ENCODE assay signal across 8 cellular contexts in genomic region chr1:99685516-99686180, GRCh38. TPM values are rescaled to one million over a fixed set of nuclear protein-coding genes. Genes with fewer than 3 reads are reported as not detected.
A peak's percentile ranks its signal among the peaks of the same experiment; 100 is the strongest.
DNase-seq lines count a peak whose midpoint lies in the region; ATAC-seq and TF ChIP-seq lines count a peak whose summit lies in the region.

No MANE protein-coding gene starts in this region.

- peaks cover 9% of the 10 kb centered on the region; the same call in 1 of the 2 replicates for H3F3A ChIP-seq in PC-9 (ENCODE audit: insufficient read depth, low read depth)

- no peaks in the 10 kb centered on the region for H3K79me2 ChIP-seq in PC-9 (ENCODE audit: low read depth)

- ATAC-seq in GM21723 (IDR thresholded peaks at IDR 0.05; ENCODE audit: unreplicated experiment): peak; percentile 90

- H3K27me3 ChIP-seq in PC-9 (ENCODE audit: insufficient read depth, low read depth) (no peaks in the 10 kb centered on the region), adrenal gland (no peaks in the 10 kb centered on the region), right atrium auricular region (no peaks in the 10 kb centered on the region), sigmoid colon (no peaks in the 10 kb centered on the region)

- TF ChIP-seq CTCF in GM10248 (IDR thresholded peaks at IDR 0.05; ENCODE audit: control extremely low read depth, extremely low read depth, low read depth, missing control alignments): peak; percentile 57
- TF ChIP-seq CTCF in PC-9 (conservative IDR thresholded peaks at IDR 0.05): peak; percentile 76
- peak; percentile 42 to 67 (median 59) for TF ChIP-seq CTCF in adrenal gland (IDR thresholded peaks at IDR 0.05)
- peak; percentile 16 to 71 for TF ChIP-seq CTCF in right atrium auricular region (IDR thresholded peaks at IDR 0.05)
- peak in 2 of 4 experiments; percentile 20 to 39 for TF ChIP-seq CTCF in sigmoid colon (IDR thresholded peaks at IDR 0.05)

- H3K36me3 ChIP-seq in PC-9 (ENCODE audit: low read depth) (no peaks in the 10 kb centered on the region), adrenal gland (replicated peaks in 1 of 2) (peaks cover 0 to 26% of the 10 kb centered on the region in 2 donors), right atrium auricular region (peaks cover 49% of the 10 kb centered on the region), sigmoid colon (no peaks in the 10 kb centered on the region)

- H3K4me2 ChIP-seq in PC-9: no peak overlapping the region

- no peaks in the 10 kb centered on the region for H3K9me3 ChIP-seq in PC-9 (ENCODE audit: insufficient read depth, low read depth)
- H3K9me3 ChIP-seq in adrenal gland (replicated peaks in 1 of 3): no peaks in the 10 kb centered on the region
- no peaks in the 10 kb centered on the region for H3K9me3 ChIP-seq in right atrium auricular region
- no peaks in the 10 kb centered on the region for H3K9me3 ChIP-seq in sigmoid colon

- H3K4me3 ChIP-seq in PC-9 (no peak overlapping the region), adrenal gland (no peak overlapping the region), right atrium auricular region (no peak overlapping the region), sigmoid colon (no peak overlapping the region)

- 5 to 21% (median 9%) methylated on average over 5 to 6 of the region's 6 CpGs for WGBS in adrenal gland, 4 donors
- WGBS in sigmoid colon, 2 donors: 10 to 32% methylated on average over 6 of the region's 6 CpGs

- H3K4me1 ChIP-seq in PC-9 (replicated peaks; ENCODE audit: insufficient read depth) (peaks cover 12% of the 10 kb centered on the region; the same call in 1 of the 2 replicates), adrenal gland (replicated peaks in 1 of 2) (peaks cover 7 to 17% of the 10 kb centered on the region in 2 donors), right atrium auricular region (peaks cover 0 to 36% of the 10 kb centered on the region in 2 donors), sigmoid colon (peaks cover 0 to 13% (median 7%) of the 10 kb centered on the region in 4 donors)

- H3K9me2 ChIP-seq in PC-9 (ENCODE audit: insufficient read depth): no peaks in the 10 kb centered on the region

- H2AFZ ChIP-seq in PC-9: no peak overlapping the region

- POLR2A ChIA-PET in GM10248 (lab: Yijun Ruan, JAX): no interaction called here
- POLR2A ChIA-PET in PC-9 (lab: Charles Lee; ENCODE audit: unreplicated experiment): no interaction called here

- H4K20me1 ChIP-seq in PC-9 (ENCODE audit: insufficient read depth): no peaks in the 10 kb centered on the region

- TF ChIP-seq POLR2A in adrenal gland (IDR thresholded peaks at IDR 0.05) (no peak), sigmoid colon (IDR thresholded peaks at IDR 0.05) (no peak)

- TF ChIP-seq EP300 in sigmoid colon (IDR thresholded peaks at IDR 0.05): no peak

- peak; percentile 11 for DNase-seq in GM10248 (ENCODE audit: extremely low spot score)
- DNase-seq in HuH-7.5 (ENCODE audit: low spot score): peak; percentile 10
- DNase-seq in PC-9: peak in 1 of 2 experiments; percentile 52
- DNase-seq in adrenal gland: peak; percentile 83 to 96 (median 91)
- DNase-seq in right atrium auricular region (ENCODE audit: low spot score): peak; percentile 95
- DNase-seq in sigmoid colon: peak; percentile 79
- no peak for DNase-seq in mesenteric fat pad (ENCODE audit: low spot score)

- CTCF ChIA-PET in GM10248 (lab: Yijun Ruan, JAX) (interaction anchor here (0.8 to 3.6 kb wide), 23 partner anchors 9 to 890 kb away, joined by 3 to 30 read pairs (median 4); no protein-coding TSS in a partner anchor), PC-9 (lab: Charles Lee) (interaction anchor here (0.5 to 0.6 kb wide), 3 partner anchors 150 to 747 kb away, joined by 3 to 4 read pairs (median 4); no protein-coding TSS in a partner anchor)

- intact Hi-C loops in PC-9 (cut with micrococcal nuclease; ENCODE audit: unreplicated experiment): loop anchor here (5.0 kb wide), 1 partner anchor 38 kb away; the partner anchor contains the start of gene PALMD
- intact Hi-C loops in adrenal gland (cut with DNase I): loop anchor here in 1 of 2 donors (10.0 kb wide), 1 partner anchor 501 kb away; no protein-coding TSS in a partner anchor
- intact Hi-C loops in sigmoid colon (cut with DNase I): no loop called here

- BruUV-seq in PC-9 (replicated peaks; lab: Mats Ljungman, UMichigan): no TSS peak

- H3K27ac ChIP-seq in PC-9 (no peak overlapping the region), adrenal gland (peak overlapping the region in 4 of 5 donors; percentile 13 to 57 (median 48)), right atrium auricular region (peak overlapping the region; percentile 48 to 76), sigmoid colon (peak overlapping the region in 2 of 4 donors; percentile 27 to 65)

RNA-seq across cellular contexts. Expression of gene PALMD, which starts 39.7 kb away (rescaled TPM):
- 0.68 and 1.2 TPM in 2 replicates for total RNA-seq in PC-9 (2021)
- total RNA-seq in adrenal gland: 100 to 1,000 TPM in 2 of 8 donors, 10 to 100 TPM in 6; 35.8 to 112 (median 68.3) TPM
- 100 to 1,000 TPM in 1 of 3 donors, 10 to 100 TPM in 2; 53.6 to 189 (median 67.1) TPM for polyA plus RNA-seq in adrenal gland
- total RNA-seq in right atrium auricular region: 10 to 100 TPM; 55.0 to 78.7 TPM
- total RNA-seq in sigmoid colon: 10 to 100 TPM in 3 of 4 donors, 1 to 10 TPM in 1; 8.1 to 20.2 (median 11.6) TPM
- 1 to 10 TPM in 2 of 3 donors, under 1 TPM in 1; 0.92 to 5.2 (median 1.2) TPM for polyA plus RNA-seq in sigmoid colon
- 212 TPM for total RNA-seq in mesenteric fat pad
